ENCODE assay signal across 7 cellular contexts in genomic region chr1:44842415-44842762, GRCh38. TPM values are rescaled to one million over a fixed set of nuclear protein-coding genes. Genes with fewer than 3 reads are reported as not detected.
A peak's percentile ranks its signal among the peaks of the same experiment; 100 is the strongest.
DNase-seq lines count a peak whose midpoint lies in the region; ATAC-seq and TF ChIP-seq lines count a peak whose summit lies in the region.

No MANE protein-coding gene starts in this region.

- DNase-seq in IMR-90 (no peak), mammary epithelial cell (no peak), kidney epithelial cell (ENCODE audit: low read depth) (no peak), testis (no peak), NCI-H524 treated with DMSO at 0.1 percent for 48 hours (lab: John Stamatoyannopoulos, UW) (no peak), NCI-H446 treated with DMSO at 0.1 percent for 48 hours (lab: John Stamatoyannopoulos, UW) (no peak)

- WGBS in IMR-90 (ENCODE audit: extremely low coverage in 2 of 2, insufficient read length in 1 of 2), 2 experiments = 60% methylated on average over 13 of the region's 16 CpGs; no CpG with 5 or more reads in 1 of the 2 experiments
- 91% methylated on average over 13 of the region's 16 CpGs for WGBS in mammary epithelial cell (ENCODE audit: low coverage, missing lambda C conversion rate)
- 11 to 25% methylated on average over 13 to 16 of the region's 16 CpGs for WGBS in testis, 2 donors

- ATAC-seq in IMR-90 (ENCODE audit: low read depth) = no peak
- ATAC-seq in HG03280 (IDR thresholded peaks at IDR 0.05; ENCODE audit: unreplicated experiment) = no peak

- H3K4me3 ChIP-seq in IMR-90 (ENCODE audit: insufficient read depth, low read depth, low read length) = peak overlapping the region; percentile 51
- H3K4me3 ChIP-seq in mammary epithelial cell (replicated peaks in 1 of 3; ENCODE audit: insufficient read depth in 1 of 3, low read depth in 2 of 3, low read length in 3 of 3) = no peak overlapping the region
- peak overlapping the region; percentile 50 for H3K4me3 ChIP-seq in kidney epithelial cell (ENCODE audit: low read depth, low read length)
- H3K4me3 ChIP-seq in testis = peak overlapping the region; percentile 73 to 84

- no peak overlapping the region; the same call in 1 of the 2 replicates for H3K56ac ChIP-seq in IMR-90 (ENCODE audit: extremely low read depth, insufficient read depth, low read length)

- H4K8ac ChIP-seq in IMR-90 (ENCODE audit: low read depth in 2 of 2, low read length in 2 of 2) = no peak overlapping the region

- no peak overlapping the region for H3K18ac ChIP-seq in IMR-90 (ENCODE audit: low read depth, low read length)

- H3K36me3 ChIP-seq in IMR-90 (ENCODE audit: control insufficient read depth, insufficient read depth, low read length) (no peaks in the 10 kb centered on the region), mammary epithelial cell (ENCODE audit: insufficient read depth, low read length) (no peaks in the 10 kb centered on the region), kidney epithelial cell (ENCODE audit: control insufficient read depth, insufficient read depth, low read length) (no peaks in the 10 kb centered on the region), testis (ENCODE audit: low read depth, missing control alignments) (no peaks in the 10 kb centered on the region)

- no peaks in the 10 kb centered on the region for H3K79me1 ChIP-seq in IMR-90 (ENCODE audit: low read depth in 1 of 2, low read length in 2 of 2)

- no peak overlapping the region for H2BK20ac ChIP-seq in IMR-90 (ENCODE audit: low read depth, low read length)

- no peaks in the 10 kb centered on the region for H3K79me2 ChIP-seq in mammary epithelial cell (ENCODE audit: insufficient read depth, low read length)

- peak overlapping the region; percentile 16; the same call in 1 of the 2 replicates for H3K23ac ChIP-seq in IMR-90 (ENCODE audit: low read depth, low read length)

- peak overlapping the region; percentile 93 for H2AFZ ChIP-seq in IMR-90 (replicated peaks; ENCODE audit: low read length, poor library complexity)
- H2AFZ ChIP-seq in mammary epithelial cell (ENCODE audit: low read depth, low read length) = peak overlapping the region; percentile 91

- H3K4me2 ChIP-seq in IMR-90 (ENCODE audit: low read depth, low read length) = peak overlapping the region; percentile 54
- H3K4me2 ChIP-seq in mammary epithelial cell (ENCODE audit: insufficient read depth, low read depth, low read length) = peak overlapping the region; percentile 97

- in situ Hi-C loops in IMR-90 (cut with MboI; ENCODE audit: low sequenced_read_pairs) = no loop called here
- in situ Hi-C loops in mammary epithelial cell (cut with MboI; ENCODE audit: low sequenced_read_pairs in 2 of 2) = loop anchor here in 1 of 2 donors (25.0 kb wide), 1 partner anchor 470 kb away; no protein-coding TSS in a partner anchor

- no peak overlapping the region for H4K5ac ChIP-seq in IMR-90 (ENCODE audit: low read depth, low read length)

- no peaks in the 10 kb centered on the region for H4K20me1 ChIP-seq in IMR-90 (ENCODE audit: insufficient read depth, low read length)
- H4K20me1 ChIP-seq in mammary epithelial cell (ENCODE audit: insufficient read depth, low read length) = no peaks in the 10 kb centered on the region

- intact Hi-C loops in IMR-90 (cut with micrococcal nuclease) = no loop called here
- intact Hi-C loops in mammary epithelial cell (cut with micrococcal nuclease) = no loop called here
- intact Hi-C loops in testis (cut with DNase I; ENCODE audit: low total_unique reads) = no loop called here

- H3K27ac ChIP-seq in IMR-90 (ENCODE audit: insufficient read depth, low read length) = no peak overlapping the region
- H3K27ac ChIP-seq in mammary epithelial cell (ENCODE audit: insufficient read depth, low read depth, low read length) = no peak overlapping the region
- peak overlapping the region; percentile 74 to 87 for H3K27ac ChIP-seq in testis

- CTCF ChIA-PET in IMR-90 (lab: Yijun Ruan, JAX) (no interaction called here), mammary epithelial cell (lab: Charles Lee; ENCODE audit: low non-redundant PET) (interaction anchor here (0.7 kb wide), 1 partner anchor 172 kb away, joined by 6 read pairs; no protein-coding TSS in a partner anchor)

- H3K4me1 ChIP-seq in IMR-90 (ENCODE audit: control insufficient read depth, insufficient read depth, low read length) (no peaks in the 10 kb centered on the region), mammary epithelial cell (ENCODE audit: insufficient read depth, low read length) (peaks cover 5% of the 10 kb centered on the region), testis (peaks cover 5% of the 10 kb centered on the region)

- H2AK9ac ChIP-seq in IMR-90 (replicated peaks; ENCODE audit: low read depth, low read length, poor library complexity) = peak overlapping the region; percentile 89

- H2BK15ac ChIP-seq in IMR-90 (ENCODE audit: low read depth, low read length) = no peak overlapping the region

- POLR2A ChIA-PET in IMR-90 (lab: Charles Lee; ENCODE audit: unreplicated experiment) = no interaction called here

- TF ChIP-seq POLR2A in IMR-90 (IDR thresholded peaks at IDR 0.05; ENCODE audit: low read depth, low read length) = no peak
- TF ChIP-seq POLR2A in testis (IDR thresholded peaks at IDR 0.05) = no peak

- BruUV-seq in IMR-90 (replicated peaks; lab: Mats Ljungman, UMichigan) (no TSS peak), mammary epithelial cell (replicated peaks; lab: Mats Ljungman, UMichigan) (no TSS peak)

- H3K14ac ChIP-seq in IMR-90 (replicated peaks; ENCODE audit: low read depth, low read length) = peak overlapping the region; percentile 31; the same call in 1 of the 2 replicates

- no peak overlapping the region for H2BK5ac ChIP-seq in IMR-90 (ENCODE audit: low read depth, low read length, poor library complexity, severe bottlenecking)

- H3K27me3 ChIP-seq in IMR-90 (ENCODE audit: control insufficient read depth, insufficient read depth, low read length) = no peaks in the 10 kb centered on the region; the same call in 1 of the 2 replicates
- H3K27me3 ChIP-seq in mammary epithelial cell (ENCODE audit: insufficient read depth, low read length) = no peaks in the 10 kb centered on the region
- no peaks in the 10 kb centered on the region for H3K27me3 ChIP-seq in kidney epithelial cell (ENCODE audit: control insufficient read depth, insufficient read depth, low read length)
- H3K27me3 ChIP-seq in testis = no peaks in the 10 kb centered on the region

- peak overlapping the region; percentile 29; the same call in 1 of the 2 replicates for H2AK5ac ChIP-seq in IMR-90 (ENCODE audit: low read depth, low read length)

- H3K9me1 ChIP-seq in IMR-90 (ENCODE audit: insufficient read depth, low read length) = no peaks in the 10 kb centered on the region; the same call in 1 of the 2 replicates

- peak overlapping the region; percentile 20; the same call in 1 of the 2 replicates for H3K4ac ChIP-seq in IMR-90 (ENCODE audit: low read depth, low read length)

- H2BK120ac ChIP-seq in IMR-90 (ENCODE audit: low read depth, low read length) = no peak overlapping the region

- no peaks in the 10 kb centered on the region for H3K9me3 ChIP-seq in IMR-90 (ENCODE audit: control insufficient read depth, insufficient read depth, low read length)
- no peaks in the 10 kb centered on the region for H3K9me3 ChIP-seq in mammary epithelial cell (replicated peaks; ENCODE audit: insufficient read depth, low read length)
- H3K9me3 ChIP-seq in testis = no peaks in the 10 kb centered on the region

- dilution Hi-C loops in IMR-90 (cut with HindIII; ENCODE audit: low sequenced_read_pairs, unreplicated experiment) (no loop called here), mammary epithelial cell (cut with HindIII; ENCODE audit: low sequenced_read_pairs) (no loop called here)

- no peak for TF ChIP-seq CTCF in IMR-90 (conservative IDR thresholded peaks at IDR 0.05; ENCODE audit: low read depth, low read length)
- TF ChIP-seq CTCF in mammary epithelial cell (conservative IDR thresholded peaks at IDR 0.05 in 1 of 2, IDR thresholded peaks at IDR 0.05 in 1 of 2; ENCODE audit: extremely low read depth in 1 of 2, insufficient read depth in 1 of 2, low read depth in 1 of 2, low read length in 2 of 2) = no peak
- no peak for TF ChIP-seq CTCF in kidney epithelial cell (IDR thresholded peaks at IDR 0.05; ENCODE audit: insufficient read depth, low read length, poor library complexity, severe bottlenecking)
- no peak for TF ChIP-seq CTCF in testis (IDR thresholded peaks at IDR 0.05)

- no peak for TF ChIP-seq RAD21 in IMR-90 (IDR thresholded peaks at IDR 0.05; ENCODE audit: low read length)

- no peak overlapping the region for H4K91ac ChIP-seq in IMR-90 (ENCODE audit: insufficient read depth, low read depth, low read length)

- no peak overlapping the region for H3K9ac ChIP-seq in IMR-90 (ENCODE audit: low read depth, low read length)
- no peak overlapping the region for H3K9ac ChIP-seq in mammary epithelial cell (ENCODE audit: insufficient read depth, low read length)

RNA-seq across cellular contexts. Expression of gene PTCH2, which starts 0.7 kb away (rescaled TPM):
- total RNA-seq in IMR-90 (2012; rRNA removed) = under 0.01 TPM in 2 replicates
- 0.56 and 0.66 TPM in 2 replicates for polyA plus RNA-seq in IMR-90 (2012; rRNA removed)
- polyA plus RNA-seq in IMR-90 (2012; cell fraction: cytosol; rRNA removed) = 0.36 and 0.60 TPM in 2 replicates
- polyA plus RNA-seq in IMR-90 (2012; cell fraction: nucleus; rRNA removed; ENCODE audit: low replicate concordance) = 4.1 and 8.2 TPM in 2 replicates
- total RNA-seq in mammary epithelial cell = under 1 TPM; under 0.01 to 0.33 TPM
- 0.03 TPM for polyA plus RNA-seq in mammary epithelial cell
- polyA minus RNA-seq in mammary epithelial cell = not detected
- total RNA-seq in kidney epithelial cell = under 0.01 and 0.38 TPM in 2 replicates
- total RNA-seq in testis = 10 to 100 TPM; 36.8 to 47.8 TPM
- 15.2 TPM for polyA plus RNA-seq in testis (ENCODE audit: insufficient read depth, low read depth, low replicate concordance)

RNA-seq across cellular contexts. Expression of gene BTBD19, which starts 34.1 kb away (rescaled TPM):
- total RNA-seq in IMR-90 (2012; rRNA removed) (0.56 and 0.90 TPM in 2 replicates), mammary epithelial cell (10 to 100 TPM in 1 of 2 donors, 1 to 10 TPM in 1; 2.3 to 27.3 TPM), kidney epithelial cell (3.8 and 4.4 TPM in 2 replicates), testis (10 to 100 TPM; 10.2 to 14.1 TPM)
- polyA plus RNA-seq in IMR-90 (2012; rRNA removed) (16.0 and 17.2 TPM in 2 replicates), mammary epithelial cell (4.6 TPM), testis (ENCODE audit: insufficient read depth, low read depth, low replicate concordance) (5.4 TPM)
- 10.6 and 11.1 TPM in 2 replicates for polyA plus RNA-seq in IMR-90 (2012; cell fraction: cytosol; rRNA removed)
- 141 and 200 TPM in 2 replicates for polyA plus RNA-seq in IMR-90 (2012; cell fraction: nucleus; rRNA removed; ENCODE audit: low replicate concordance)
- 22.7 TPM for polyA minus RNA-seq in mammary epithelial cell

RNA-seq across cellular contexts. Expression of gene DYNLT4, which starts 35.2 kb away (rescaled TPM):
- 0.56 TPM in 1 of 2 replicates, not detected in the other for total RNA-seq in IMR-90 (2012; rRNA removed)
- polyA plus RNA-seq in IMR-90 (2012; rRNA removed) = not detected in 2 replicates
- polyA plus RNA-seq in IMR-90 (2012; cell fraction: cytosol; rRNA removed) = 0.08 and 0.25 TPM in 2 replicates
- polyA plus RNA-seq in IMR-90 (2012; cell fraction: nucleus; rRNA removed; ENCODE audit: low replicate concordance) = 0.34 TPM in 1 of 2 replicates, not detected in the other
- total RNA-seq in mammary epithelial cell = not detected
- not detected for polyA plus RNA-seq in mammary epithelial cell
- polyA minus RNA-seq in mammary epithelial cell = not detected
- total RNA-seq in kidney epithelial cell = 0.25 and 0.41 TPM in 2 replicates
- 1 to 10 TPM; 3.2 to 4.0 TPM for total RNA-seq in testis
- polyA plus RNA-seq in testis (ENCODE audit: insufficient read depth, low read depth, low replicate concordance) = 0.47 TPM

RNA-seq across cellular contexts. Expression of gene PLK3, which starts 42.2 kb away (rescaled TPM):
- total RNA-seq in IMR-90 (2012; rRNA removed) (15.3 and 15.8 TPM in 2 replicates), mammary epithelial cell (100 to 1,000 TPM in 1 of 2 donors, 10 to 100 TPM in 1; 53.5 to 101 TPM), kidney epithelial cell (53.7 and 85.0 TPM in 2 replicates), testis (10 to 100 TPM; 16.4 to 17.2 TPM)
- polyA plus RNA-seq in IMR-90 (2012; rRNA removed) (51.6 and 52.5 TPM in 2 replicates), mammary epithelial cell (54.6 TPM), testis (ENCODE audit: insufficient read depth, low read depth, low replicate concordance) (7.2 TPM)
- 45.2 and 47.2 TPM in 2 replicates for polyA plus RNA-seq in IMR-90 (2012; cell fraction: cytosol; rRNA removed)
- 238 and 324 TPM in 2 replicates for polyA plus RNA-seq in IMR-90 (2012; cell fraction: nucleus; rRNA removed; ENCODE audit: low replicate concordance)
- polyA minus RNA-seq in mammary epithelial cell = 73.4 TPM

RNA-seq across cellular contexts. Expression of gene BEST4, which starts 54.4 kb away (rescaled TPM):
- not detected in 2 replicates for total RNA-seq in IMR-90 (2012; rRNA removed)
- 0.07 and 0.16 TPM in 2 replicates for polyA plus RNA-seq in IMR-90 (2012; rRNA removed)
- polyA plus RNA-seq in IMR-90 (2012; cell fraction: cytosol; rRNA removed) = 0.06 and 0.12 TPM in 2 replicates
- 1.0 and 1.8 TPM in 2 replicates for polyA plus RNA-seq in IMR-90 (2012; cell fraction: nucleus; rRNA removed; ENCODE audit: low replicate concordance)
- total RNA-seq in mammary epithelial cell = under 1 TPM; 0.33 to 0.52 TPM
- 0.39 TPM for polyA plus RNA-seq in mammary epithelial cell
- polyA minus RNA-seq in mammary epithelial cell = not detected
- 0.25 TPM in 1 of 2 replicates, not detected in the other for total RNA-seq in kidney epithelial cell
- 1 to 10 TPM; 1.1 to 1.7 TPM for total RNA-seq in testis
- 0.79 TPM for polyA plus RNA-seq in testis (ENCODE audit: insufficient read depth, low read depth, low replicate concordance)

Comparison
In these comparisons a context has a peak if more than half of its experiments do, and no peak if none do; other contexts are left out.
1. H3K27ac ChIP-seq: peak in testis (2 of 2); none in IMR-90 (single experiment) and mammary epithelial cell (single experiment).
2. H3K4me3 ChIP-seq: peak in IMR-90 (single experiment), kidney epithelial cell (single experiment) and testis (2 of 2); none in mammary epithelial cell (0 of 3).
3. RNA of gene PTCH2, which starts 0.7 kb away (total RNA-seq): 36.8 to 47.8 TPM in testis; under 0.01 to 0.38 TPM in kidney epithelial cell, under 0.01 to 0.33 TPM in mammary epithelial cell and under 0.01 TPM in IMR-90; every median in the first group is over 10 times any median in the second.